8 cellular contexts compared by ENCODE assay signal in the genomic region with DNA sequence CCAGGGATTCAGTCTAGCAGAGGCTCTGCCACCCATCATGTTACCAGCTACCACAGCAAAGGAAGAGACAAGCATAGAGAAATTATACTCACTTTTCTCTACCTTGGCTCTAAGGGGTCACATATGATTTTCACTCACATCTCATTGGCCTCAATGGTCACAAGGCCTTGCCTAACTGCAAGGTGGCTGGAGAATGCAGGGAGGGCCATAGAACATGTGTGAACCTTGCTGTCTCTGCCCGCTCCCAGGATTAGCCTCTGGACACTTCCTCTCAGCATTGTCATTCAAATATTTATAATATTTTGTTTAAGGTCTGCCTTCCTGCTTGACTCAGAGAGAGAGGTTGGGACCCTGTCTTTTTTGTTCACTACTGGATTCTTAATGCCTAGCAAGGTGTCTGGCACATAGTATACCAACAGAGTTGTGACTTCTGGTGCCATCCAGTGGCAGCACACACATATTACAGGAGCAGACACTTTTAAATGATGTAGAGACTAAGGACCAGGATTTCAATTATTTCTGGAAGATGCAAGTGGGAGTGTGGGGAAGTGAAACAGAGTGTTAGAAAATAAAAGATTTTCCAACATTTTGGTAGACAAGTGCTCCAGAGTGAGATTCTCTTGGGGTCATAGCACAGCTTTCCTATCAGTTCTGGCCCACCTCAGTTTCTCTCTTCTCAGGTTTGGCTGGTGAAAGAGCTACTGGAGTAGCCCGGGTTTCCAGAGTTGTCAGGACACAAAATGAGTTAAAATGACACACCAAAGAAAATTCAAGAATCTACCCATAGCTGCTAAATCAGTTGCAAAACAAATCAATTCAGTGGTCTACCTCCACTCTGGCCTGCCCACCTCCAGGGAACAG.
DNase-seq lines count a peak whose midpoint lies in the region; ATAC-seq and TF ChIP-seq lines count a peak whose summit lies in the region.

No MANE protein-coding gene starts in this region.

- H3K27ac Mint-ChIP-seq in CD8-positive, alpha-beta T cell: peak overlapping the region; percentile 91
- no peak overlapping the region for H3K27ac Mint-ChIP-seq in glutamatergic neuron (ENCODE audit: unreplicated experiment)

- intact Hi-C loops in CD8-positive, alpha-beta T cell (cut with DNase I, micrococcal nuclease): loop anchor here (1.0 to 10.0 kb wide), 6 partner anchors 12 to 209 kb away; a partner anchor contains a TSS

- H3K4me1 ChIP-seq in CD8-positive, alpha-beta T cell (ENCODE audit: insufficient read depth, low read length): peaks cover 60% of the 10 kb centered on the region

- no peak overlapping the region for H3K27ac ChIP-seq in CD8-positive, alpha-beta T cell (ENCODE audit: low read depth, low read length)

- CTCF ChIA-PET in CD8-positive, alpha-beta T cell (lab: Charles Lee): interaction anchor here (0.7 to 19.0 kb wide), 48 partner anchors 9 to 1091 kb away, joined by 3 to 508 read pairs (median 4); a partner anchor contains a TSS

- no peaks in the 10 kb centered on the region for H3K27me3 ChIP-seq in CD8-positive, alpha-beta T cell (ENCODE audit: insufficient read depth, low read length)

- peak; percentile 62 for ATAC-seq in CD8-positive, alpha-beta T cell
- peak; percentile 69 for ATAC-seq in GM19324 (IDR thresholded peaks at IDR 0.05; ENCODE audit: low FRiP score, unreplicated experiment)
- ATAC-seq in HG03442 (IDR thresholded peaks at IDR 0.05; ENCODE audit: unreplicated experiment): peak; percentile 91

- DNase-seq in CD8-positive, alpha-beta T cell: peak; percentile 37 to 82 (median 72)
- peak; percentile 45 for DNase-seq in RPMI8226
- peak; percentile 88 for DNase-seq in activated effector memory CD4-positive, alpha-beta T cell treated with anti-CD3 and anti-CD28 coated beads, Interleukin-2, amount 50 U/mL, for 16 hours
- DNase-seq in glutamatergic neuron: peak; percentile 60
- peak; percentile 36 for DNase-seq in renal cortical epithelial cell (ENCODE audit: low read depth)
- DNase-seq in DMS79 treated with DMSO at 0.1 percent for 48 hours (lab: John Stamatoyannopoulos, UW): no peak

- no peaks in the 10 kb centered on the region for H3K27me3 Mint-ChIP-seq in CD8-positive, alpha-beta T cell (ENCODE audit: low read depth)
- no peaks in the 10 kb centered on the region for H3K27me3 Mint-ChIP-seq in glutamatergic neuron (ENCODE audit: unreplicated experiment)

- H3K36me3 Mint-ChIP-seq in CD8-positive, alpha-beta T cell: no peaks in the 10 kb centered on the region
- no peaks in the 10 kb centered on the region for H3K36me3 Mint-ChIP-seq in glutamatergic neuron (ENCODE audit: unreplicated experiment)

- no peaks in the 10 kb centered on the region for H3K36me3 ChIP-seq in CD8-positive, alpha-beta T cell (ENCODE audit: insufficient read depth, low read length)

- no peaks in the 10 kb centered on the region for H3K9me3 ChIP-seq in CD8-positive, alpha-beta T cell (ENCODE audit: low read length)

- H3K9me3 Mint-ChIP-seq in CD8-positive, alpha-beta T cell: no peaks in the 10 kb centered on the region
- no peaks in the 10 kb centered on the region for H3K9me3 Mint-ChIP-seq in glutamatergic neuron (ENCODE audit: unreplicated experiment)

- no peak overlapping the region for H3K4me3 ChIP-seq in CD8-positive, alpha-beta T cell (ENCODE audit: low read depth, low read length)

- peaks cover 76% of the 10 kb centered on the region for H3K4me1 Mint-ChIP-seq in CD8-positive, alpha-beta T cell (ENCODE audit: low read depth)
- no peaks in the 10 kb centered on the region for H3K4me1 Mint-ChIP-seq in glutamatergic neuron (ENCODE audit: low read depth, unreplicated experiment)

- H3K4me3 Mint-ChIP-seq in CD8-positive, alpha-beta T cell: peak overlapping the region; percentile 3
- H3K4me3 Mint-ChIP-seq in glutamatergic neuron (ENCODE audit: unreplicated experiment): no peak overlapping the region

- TF ChIP-seq CTCF in CD8-positive, alpha-beta T cell (IDR thresholded peaks at IDR 0.05): peak; percentile 93
- peak; percentile 82 for TF ChIP-seq CTCF in glutamatergic neuron (IDR thresholded peaks at IDR 0.05; ENCODE audit: partially characterized antibody, unreplicated experiment)

- POLR2A ChIA-PET in CD8-positive, alpha-beta T cell (lab: Charles Lee): interaction anchor here (0.7 to 7.4 kb wide), 14 partner anchors 10 to 135 kb away, joined by 3 to 88 read pairs (median 4); a partner anchor contains a TSS
